Comparison of ENCODE assay signal across 21 cellular contexts in the genomic region with DNA sequence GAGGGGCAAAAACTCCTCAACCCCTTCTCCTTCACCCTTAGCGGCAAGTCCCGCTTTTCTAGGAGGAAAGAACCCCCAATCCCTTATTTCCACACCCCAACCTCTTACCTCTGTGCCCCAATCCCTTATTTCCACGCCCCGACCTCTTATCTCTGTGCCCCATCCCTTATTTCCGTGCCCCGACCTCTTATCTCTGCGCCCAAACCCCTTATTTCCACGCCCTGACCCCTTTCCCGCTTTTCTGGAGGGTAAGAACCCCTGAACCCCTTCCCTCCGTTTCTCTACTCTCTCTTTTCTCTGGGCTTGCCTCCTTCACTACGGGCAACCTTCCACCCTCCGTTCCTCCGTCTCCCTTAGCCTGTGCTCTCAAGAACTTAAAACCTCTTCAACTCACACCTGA. TPM values are rescaled to one million over a fixed set of nuclear protein-coding genes. Genes with fewer than 3 reads are reported as not detected.
"Had no signal": no experiment of that assay in that cellular context is flagged by ENCODE, and none has a peak within 500 bp of the region (broad histone marks: within the 10 kb centered on the region; RNA-seq: fewer than 3 reads in every experiment).

No MANE protein-coding gene starts in this region.

RNA-seq across cellular contexts. Expression of gene ART1, which starts 3.9 kb away (rescaled TPM):
- total RNA-seq: activated B cell treated with CpG ODN at 0.5 μM for 24 hours; activated CD4-positive, alpha-beta memory T cell treated with anti-CD3 and anti-CD28 coated beads for 36 hours; activated CD4-positive, alpha-beta T cell treated with anti-CD3 and anti-CD28 coated beads, Interleukin-2, amount 10 ng/mL, durations not matched to agents 24 days and 14 days; activated CD8-positive, alpha-beta memory T cell treated with anti-CD3 and anti-CD28 coated beads for 36 hours; activated CD8-positive, alpha-beta T cell treated with anti-CD3 and anti-CD28 coated beads for 36 hours; activated naive CD4-positive, alpha-beta T cell treated with anti-CD3 and anti-CD28 coated beads for 36 hours; activated naive CD4-positive, alpha-beta T cell treated with anti-CD3 and anti-CD28 coated beads, Interleukin-2, amount 50 U/mL, for 72 hours; activated naive CD8-positive, alpha-beta T cell treated with anti-CD3 and anti-CD28 coated beads for 36 hours; activated T-cell treated with anti-CD3 and anti-CD28 coated beads, Interleukin-2, amount 50 U/mL, for 4 hours; activated T-cell treated with anti-CD3 and anti-CD28 coated beads, Interleukin-2, amount 50 U/mL, for 72 hours; activated T-helper 1 cell treated with anti-CD3 and anti-CD28 coated beads, Interleukin-12 subunit alpha, Interleukin-12 subunit beta, Interleukin-2, Interleukin-4 antibody, amounts not matched to agents 30 ng/mL and 10 ng/mL and 1 ng/mL, durations not matched to agents 14 hours and 24 hours and 36 hours; activated T-helper 17 cell treated with anti-CD3 and anti-CD28 coated beads, Interleukin-2, amount 50 U/mL, for 72 hours; aorta; astrocyte; body of pancreas; breast epithelium; T-cell; T-helper 1 cell treated with Interleukin-12 subunit alpha and Interleukin-12 subunit beta and Interleukin-4 antibody, amounts not matched to agents 30 ng/mL and 1 ng/mL, for 36 hours; T-helper 17 cell; T-helper 2 cell treated with Interferon-gamma antibody and Interleukin-4, amounts not matched to agents 100 ng/mL and 5 ng/mL, for 36 hours had no signal
- polyA plus RNA-seq: adrenal gland, aorta had no signal

RNA-seq across cellular contexts. Expression of gene ART5, which starts 7.1 kb away (rescaled TPM):
- total RNA-seq: activated B cell treated with CpG ODN at 0.5 μM for 24 hours; activated CD4-positive, alpha-beta memory T cell treated with anti-CD3 and anti-CD28 coated beads for 36 hours; activated CD4-positive, alpha-beta T cell treated with anti-CD3 and anti-CD28 coated beads, Interleukin-2, amount 10 ng/mL, durations not matched to agents 24 days and 14 days; activated CD8-positive, alpha-beta memory T cell treated with anti-CD3 and anti-CD28 coated beads for 36 hours; activated CD8-positive, alpha-beta T cell treated with anti-CD3 and anti-CD28 coated beads for 36 hours; activated naive CD4-positive, alpha-beta T cell treated with anti-CD3 and anti-CD28 coated beads for 36 hours; activated naive CD4-positive, alpha-beta T cell treated with anti-CD3 and anti-CD28 coated beads, Interleukin-2, amount 50 U/mL, for 72 hours; activated naive CD8-positive, alpha-beta T cell treated with anti-CD3 and anti-CD28 coated beads for 36 hours; activated T-cell treated with anti-CD3 and anti-CD28 coated beads, Interleukin-2, amount 50 U/mL, for 4 hours; activated T-cell treated with anti-CD3 and anti-CD28 coated beads, Interleukin-2, amount 50 U/mL, for 72 hours; activated T-helper 1 cell treated with anti-CD3 and anti-CD28 coated beads, Interleukin-12 subunit alpha, Interleukin-12 subunit beta, Interleukin-2, Interleukin-4 antibody, amounts not matched to agents 30 ng/mL and 10 ng/mL and 1 ng/mL, durations not matched to agents 14 hours and 24 hours and 36 hours; activated T-helper 17 cell treated with anti-CD3 and anti-CD28 coated beads, Interleukin-2, amount 50 U/mL, for 72 hours; aorta; body of pancreas; T-cell; T-helper 1 cell treated with Interleukin-12 subunit alpha and Interleukin-12 subunit beta and Interleukin-4 antibody, amounts not matched to agents 30 ng/mL and 1 ng/mL, for 36 hours; T-helper 17 cell; T-helper 2 cell treated with Interferon-gamma antibody and Interleukin-4, amounts not matched to agents 100 ng/mL and 5 ng/mL, for 36 hours had no signal
- polyA plus RNA-seq: aorta had no signal
